ENCODE assay signal across 7 cellular contexts in the genomic region with DNA sequence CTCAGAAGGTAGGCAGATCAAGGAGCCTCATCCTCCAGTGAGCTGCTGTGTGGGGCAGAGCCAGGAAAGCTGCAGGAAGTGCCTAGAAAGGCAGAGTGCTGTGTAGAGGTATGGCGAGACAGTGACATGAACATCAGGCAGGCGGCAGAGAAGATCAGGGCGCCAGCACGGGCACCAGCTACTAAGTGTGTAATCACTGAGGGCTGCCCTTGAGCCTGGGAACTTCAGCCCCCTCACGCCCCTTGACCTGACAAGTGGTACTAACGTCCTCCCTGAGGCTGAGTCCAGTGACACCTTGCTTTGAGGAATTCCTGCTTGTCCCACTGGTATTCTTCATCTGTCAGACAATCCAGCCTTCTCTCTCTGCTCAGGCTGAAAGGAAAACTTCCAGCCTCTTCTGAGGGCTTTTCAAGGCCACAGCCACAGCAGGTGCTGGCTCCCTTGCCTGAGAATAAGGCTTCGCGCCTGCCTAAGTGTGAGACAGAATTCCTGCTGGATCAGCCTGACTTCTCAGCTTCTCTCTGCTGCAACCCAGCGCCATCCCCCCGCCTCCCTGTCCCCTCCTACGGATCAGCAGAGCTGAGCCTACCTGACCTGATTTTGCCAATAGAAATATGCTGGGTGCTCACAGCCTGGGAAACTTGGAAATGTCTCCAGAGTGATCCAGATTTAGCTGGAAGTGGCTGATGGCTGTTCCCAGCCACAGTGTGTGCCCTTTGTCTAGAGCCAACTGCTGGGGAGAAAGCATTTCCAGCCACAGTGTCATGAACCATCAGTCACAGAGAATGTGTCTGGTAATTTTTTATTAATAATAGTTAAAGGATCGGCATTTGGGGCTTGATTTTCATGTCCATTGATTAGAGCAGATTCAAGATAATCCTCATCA.
A peak's percentile ranks its signal among the peaks of the same experiment; 100 is the strongest.
DNase-seq lines count a peak whose midpoint lies in the region; ATAC-seq and TF ChIP-seq lines count a peak whose summit lies in the region.

No MANE protein-coding gene starts in this region.

- H3K36me3 ChIP-seq in body of pancreas (replicated peaks in 1 of 2; ENCODE audit: insufficient read depth in 1 of 2, low read depth in 2 of 2): no peaks in the 10 kb centered on the region

- H3K4me1 ChIP-seq in body of pancreas: peaks cover 20% of the 10 kb centered on the region

- no peak for TF ChIP-seq POLR2A in body of pancreas (IDR thresholded peaks at IDR 0.05)

- no peaks in the 10 kb centered on the region for H3K9me3 Mint-ChIP-seq in mesothelial cell of epicardium
- peaks cover 0 to 5% of the 10 kb centered on the region in 2 donors for H3K9me3 Mint-ChIP-seq in stimulated activated naive CD8-positive, alpha-beta T cell treated with anti-CD3 and anti-CD28 coated beads, Interleukin-15, amount 100 ng/mL, for 72 hours

- no peaks in the 10 kb centered on the region for H3K27me3 ChIP-seq in body of pancreas

- H3K27ac ChIP-seq in body of pancreas: peak overlapping the region; percentile 22 to 42 (median 26)

- DNase-seq in NCI-H2107 treated with DMSO at 0.1 percent for 48 hours (lab: John Stamatoyannopoulos, UW; ENCODE audit: unreplicated experiment): peak; percentile 42
- peak; percentile 18 to 58 (median 35) for DNase-seq in body of pancreas
- DNase-seq in mesothelial cell of epicardium (ENCODE audit: low spot score in 2 of 2, unreplicated experiment in 2 of 2): peak in 1 of 2 experiments; percentile 40
- peak in 1 of 2 donors; percentile 8 for DNase-seq in stimulated activated naive CD8-positive, alpha-beta T cell treated with anti-CD3 and anti-CD28 coated beads, Interleukin-15, amount 100 ng/mL, for 72 hours
- DNase-seq in NCI-H187 treated with DMSO at 0.1 percent for 48 hours (lab: John Stamatoyannopoulos, UW): no peak
- DNase-seq in NCI-H1694 (lab: John Stamatoyannopoulos, UW): no peak

- TF ChIP-seq CTCF in body of pancreas (IDR thresholded peaks at IDR 0.05) (no peak), mesothelial cell of epicardium (IDR thresholded peaks at IDR 0.05; ENCODE audit: unreplicated experiment) (no peak)

- H3K4me3 ChIP-seq in body of pancreas: no peak overlapping the region

- H3K4me1 Mint-ChIP-seq in mesothelial cell of epicardium: peaks cover 19% of the 10 kb centered on the region
- peaks cover 94% of the 10 kb centered on the region for H3K4me1 Mint-ChIP-seq in stimulated activated naive CD8-positive, alpha-beta T cell treated with anti-CD3 and anti-CD28 coated beads, Interleukin-15, amount 100 ng/mL, for 72 hours

- WGBS in body of pancreas, 2 donors: 55 to 66% methylated on average over 12 of the region's 12 CpGs

- H3K4me3 Mint-ChIP-seq in mesothelial cell of epicardium: no peak overlapping the region
- no peak overlapping the region for H3K4me3 Mint-ChIP-seq in stimulated activated naive CD8-positive, alpha-beta T cell treated with anti-CD3 and anti-CD28 coated beads, Interleukin-15, amount 100 ng/mL, for 72 hours

- H3K27me3 Mint-ChIP-seq in mesothelial cell of epicardium (ENCODE audit: low read depth): no peaks in the 10 kb centered on the region
- no peaks in the 10 kb centered on the region for H3K27me3 Mint-ChIP-seq in stimulated activated naive CD8-positive, alpha-beta T cell treated with anti-CD3 and anti-CD28 coated beads, Interleukin-15, amount 100 ng/mL, for 72 hours

- peak overlapping the region; percentile 51 for H3K27ac Mint-ChIP-seq in mesothelial cell of epicardium
- H3K27ac Mint-ChIP-seq in stimulated activated naive CD8-positive, alpha-beta T cell treated with anti-CD3 and anti-CD28 coated beads, Interleukin-15, amount 100 ng/mL, for 72 hours: peak overlapping the region; percentile 60 to 90

- H3K36me3 Mint-ChIP-seq in mesothelial cell of epicardium: peaks cover 9% of the 10 kb centered on the region

- intact Hi-C loops in body of pancreas (cut with DNase I): no loop called here

- no peak for ATAC-seq in body of pancreas
- no peak for ATAC-seq in stimulated activated naive CD8-positive, alpha-beta T cell treated with anti-CD3 and anti-CD28 coated beads, Interleukin-15, amount 100 ng/mL, for 72 hours
- ATAC-seq in HG03039 (IDR thresholded peaks at IDR 0.05; ENCODE audit: unreplicated experiment): no peak

- no peaks in the 10 kb centered on the region for H3K9me3 ChIP-seq in body of pancreas

Comparison
In these comparisons a context has a peak if more than half of its experiments do, and no peak if none do; other contexts are left out.
1. DNase-seq: peak in NCI-H2107 treated with DMSO at 0.1 percent for 48 hours (single experiment) and body of pancreas (4 of 4); none in NCI-H187 treated with DMSO at 0.1 percent for 48 hours (single experiment) and NCI-H1694 (single experiment).